In the genomic region with DNA sequence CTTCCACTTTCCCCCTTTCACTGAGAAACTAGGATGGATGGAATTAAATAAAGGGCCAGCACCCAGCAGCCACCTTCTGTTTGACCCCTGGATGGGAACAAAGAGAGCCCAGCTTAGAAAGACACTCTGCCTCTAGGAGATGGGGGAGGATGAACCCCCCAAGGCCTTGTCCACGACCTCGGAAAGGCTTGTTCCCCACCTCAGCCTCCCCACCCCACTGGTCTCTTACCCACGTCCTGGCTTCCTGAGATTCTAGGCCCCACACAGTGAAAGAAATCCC, we compare ENCODE assay signal across 9 cellular contexts. TPM values are rescaled to one million over a fixed set of nuclear protein-coding genes. Genes with fewer than 3 reads are reported as not detected.
DNase-seq lines count a peak whose midpoint lies in the region; ATAC-seq and TF ChIP-seq lines count a peak whose summit lies in the region.
"Had no signal": no experiment of that assay in that cellular context is flagged by ENCODE, and none has a peak within 500 bp of the region (broad histone marks: within the 10 kb centered on the region; RNA-seq: fewer than 3 reads in every experiment).

No MANE protein-coding gene starts in this region.

- H3K27me3 Mint-ChIP-seq in activated naive CD4-positive, alpha-beta T cell treated with anti-CD3 and anti-CD28 coated beads for 36 hours (ENCODE audit: low read depth): no peaks in the 10 kb centered on the region

- no peak for ATAC-seq in right lobe of liver

- intact Hi-C loops in activated naive CD4-positive, alpha-beta T cell treated with anti-CD3 and anti-CD28 coated beads for 36 hours (cut with micrococcal nuclease): no loop called here
- intact Hi-C loops in adrenal gland (cut with DNase I) (no loop called here), right lobe of liver (cut with DNase I) (no loop called here)

- CTCF ChIA-PET in activated naive CD4-positive, alpha-beta T cell treated with anti-CD3 and anti-CD28 coated beads for 36 hours (lab: Charles Lee): interaction anchor here (2.4 to 11.4 kb wide), 3 partner anchors 10 to 22 kb away, joined by 13 to 63 read pairs (median 18); partner anchors contain the start of gene ITPRIP

- no peak for TF ChIP-seq EP300 in tibial nerve (IDR thresholded peaks at IDR 0.05)

- TF ChIP-seq CTCF in adrenal gland (IDR thresholded peaks at IDR 0.05) (no peak), right lobe of liver (IDR thresholded peaks at IDR 0.05) (no peak), tibial nerve (IDR thresholded peaks at IDR 0.05) (no peak)

- H3K4me1 ChIP-seq in adrenal gland (replicated peaks in 1 of 2): peaks cover 60 to 86% of the 10 kb centered on the region in 2 donors
- H3K4me1 ChIP-seq in right lobe of liver: peaks cover 0 to 30% (median 0%) of the 10 kb centered on the region in 4 donors
- H3K4me1 ChIP-seq in tibial nerve: peaks cover 3 to 100% (median 100%) of the 10 kb centered on the region in 4 donors

- H3K36me3 ChIP-seq in adrenal gland (replicated peaks in 1 of 2) (no peaks in the 10 kb centered on the region), right lobe of liver (no peaks in the 10 kb centered on the region), tibial nerve (no peaks in the 10 kb centered on the region)

- peak overlapping the region; percentile 96 for H3K27ac Mint-ChIP-seq in activated naive CD4-positive, alpha-beta T cell treated with anti-CD3 and anti-CD28 coated beads for 36 hours

- peaks cover 98% of the 10 kb centered on the region for H3K4me1 Mint-ChIP-seq in activated naive CD4-positive, alpha-beta T cell treated with anti-CD3 and anti-CD28 coated beads for 36 hours (ENCODE audit: low read depth)

- peak overlapping the region; percentile 34 to 88 (median 56) for H3K27ac ChIP-seq in adrenal gland
- H3K27ac ChIP-seq in right lobe of liver: peak overlapping the region in 2 of 3 donors; percentile 34 to 47
- H3K27ac ChIP-seq in tibial nerve: peak overlapping the region; percentile 79 to 98 (median 92)
- H3K27ac ChIP-seq: KMS-11 had no signal

- H3K9me3 Mint-ChIP-seq in activated naive CD4-positive, alpha-beta T cell treated with anti-CD3 and anti-CD28 coated beads for 36 hours: no peaks in the 10 kb centered on the region

- peaks cover 21% of the 10 kb centered on the region for H3K36me3 Mint-ChIP-seq in activated naive CD4-positive, alpha-beta T cell treated with anti-CD3 and anti-CD28 coated beads for 36 hours (ENCODE audit: low read depth)

- H3K4me3 ChIP-seq in adrenal gland (peak overlapping the region in 1 of 4 donors; percentile 13), right lobe of liver (no peak overlapping the region), tibial nerve (peak overlapping the region; percentile 5 to 36 (median 12))

- H3K9me3 ChIP-seq in adrenal gland (replicated peaks in 1 of 3) (no peaks in the 10 kb centered on the region), right lobe of liver (no peaks in the 10 kb centered on the region), tibial nerve (no peaks in the 10 kb centered on the region)

- 0 to 41% (median 37%) methylated on average over 3 of the region's 3 CpGs for WGBS in adrenal gland, 4 donors
- WGBS in right lobe of liver (ENCODE audit: insufficient coverage, low coverage, low lambda C conversion rate, missing lambda C conversion rate): 80% methylated on average over 1 of the region's 3 CpGs
- WGBS in tibial nerve, 2 donors: 0 to 13% methylated on average over 3 of the region's 3 CpGs

- H3K27me3 ChIP-seq in adrenal gland (no peaks in the 10 kb centered on the region), right lobe of liver (no peaks in the 10 kb centered on the region), tibial nerve (no peaks in the 10 kb centered on the region)

- H3K4me3 Mint-ChIP-seq in activated naive CD4-positive, alpha-beta T cell treated with anti-CD3 and anti-CD28 coated beads for 36 hours: peak overlapping the region; percentile 72

- DNase-seq in activated naive CD4-positive, alpha-beta T cell treated with anti-CD3 and anti-CD28 coated beads for 36 hours: no peak
- DNase-seq in activated naive CD4-positive, alpha-beta T cell treated with Interleukin-2 at 50 U/mL for 16 hours: no peak
- DNase-seq in adrenal gland (peak in 1 of 7 donors; percentile 59), right lobe of liver (peak in 1 of 3 donors; percentile 14), tibial nerve (ENCODE audit: low spot score in 2 of 2) (no peak), DMS153 treated with DMSO at 0.1 percent for 48 hours (lab: John Stamatoyannopoulos, UW; ENCODE audit: unreplicated experiment) (no peak), A172 (ENCODE audit: low spot score) (no peak)
- DNase-seq in activated CD8-positive, alpha-beta memory T cell treated with anti-CD3 and anti-CD28 coated beads for 24 hours: no peak

- TF ChIP-seq POLR2A in adrenal gland (IDR thresholded peaks at IDR 0.05) (no peak), right lobe of liver (IDR thresholded peaks at IDR 0.05) (no peak), tibial nerve (IDR thresholded peaks at IDR 0.05) (no peak)

RNA-seq across cellular contexts. Expression of gene ITPRIP, which starts 9.7 kb away (rescaled TPM):
- 10 to 100 TPM; 24.5 to 25.3 TPM for total RNA-seq in activated naive CD4-positive, alpha-beta T cell treated with anti-CD3 and anti-CD28 coated beads for 36 hours
- total RNA-seq in adrenal gland (10 to 100 TPM; 18.3 to 27.0 (median 21.9) TPM), right lobe of liver (1 to 10 TPM; 2.9 to 9.7 (median 7.7) TPM), tibial nerve (10 to 100 TPM; 22.6 to 58.2 (median 39.9) TPM)
- polyA plus RNA-seq in adrenal gland: 10 to 100 TPM; 11.4 to 13.1 (median 12.1) TPM
- 4.8 and 6.2 TPM in 2 replicates for total RNA-seq in A172 (2014; rRNA removed; shearing (Covaris generic))

RNA-seq across cellular contexts. Expression of gene CFAP58, which starts 25.1 kb away (rescaled TPM):
- under 1 TPM; 0.59 to 0.86 TPM for total RNA-seq in activated naive CD4-positive, alpha-beta T cell treated with anti-CD3 and anti-CD28 coated beads for 36 hours
- total RNA-seq in adrenal gland (1 to 10 TPM in 2 of 8 donors, under 1 TPM in 6; 0.11 to 2.9 (median 0.67) TPM), right lobe of liver (1 to 10 TPM in 1 of 6 experiments, under 1 TPM in 3, not detected in 2; 0.10 to 2.9 (median 0.15) TPM), tibial nerve (under 1 TPM in 2 of 4 donors, not detected in 2; 0.20 to 0.21 TPM)
- 1 to 10 TPM in 2 of 3 donors, under 1 TPM in 1; 0.42 to 1.3 (median 1.1) TPM for polyA plus RNA-seq in adrenal gland
- 0.74 and 0.83 TPM in 2 replicates for total RNA-seq in A172 (2014; rRNA removed; shearing (Covaris generic))

RNA-seq across cellular contexts. Expression of gene GSTO2, which starts 59.6 kb away (rescaled TPM):
- 1 to 10 TPM; 3.0 to 3.6 TPM for total RNA-seq in activated naive CD4-positive, alpha-beta T cell treated with anti-CD3 and anti-CD28 coated beads for 36 hours
- total RNA-seq in adrenal gland (1 to 10 TPM; 3.7 to 8.2 (median 6.2) TPM), right lobe of liver (1 to 10 TPM; 1.4 to 5.3 (median 2.8) TPM), tibial nerve (1 to 10 TPM in 2 of 4 donors, under 1 TPM in 2; 0.30 to 1.7 (median 1.0) TPM)
- 10 to 100 TPM in 1 of 3 donors, 1 to 10 TPM in 2; 6.5 to 13.6 (median 7.9) TPM for polyA plus RNA-seq in adrenal gland
- 0.38 and 5.2 TPM in 2 replicates for total RNA-seq in A172 (2014; rRNA removed; shearing (Covaris generic))

Comparison
In these comparisons a context has a peak if more than half of its experiments do, and no peak if none do; other contexts are left out.
1. H3K27ac ChIP-seq: peak in every context shown above with its lines; median percentile 92 in tibial nerve; 56 in adrenal gland; 40 in right lobe of liver.
2. H3K4me3 ChIP-seq: peak in tibial nerve (4 of 4); none in right lobe of liver (0 of 3).